ENCODE assay signal across 17 cellular contexts in the genomic region with DNA sequence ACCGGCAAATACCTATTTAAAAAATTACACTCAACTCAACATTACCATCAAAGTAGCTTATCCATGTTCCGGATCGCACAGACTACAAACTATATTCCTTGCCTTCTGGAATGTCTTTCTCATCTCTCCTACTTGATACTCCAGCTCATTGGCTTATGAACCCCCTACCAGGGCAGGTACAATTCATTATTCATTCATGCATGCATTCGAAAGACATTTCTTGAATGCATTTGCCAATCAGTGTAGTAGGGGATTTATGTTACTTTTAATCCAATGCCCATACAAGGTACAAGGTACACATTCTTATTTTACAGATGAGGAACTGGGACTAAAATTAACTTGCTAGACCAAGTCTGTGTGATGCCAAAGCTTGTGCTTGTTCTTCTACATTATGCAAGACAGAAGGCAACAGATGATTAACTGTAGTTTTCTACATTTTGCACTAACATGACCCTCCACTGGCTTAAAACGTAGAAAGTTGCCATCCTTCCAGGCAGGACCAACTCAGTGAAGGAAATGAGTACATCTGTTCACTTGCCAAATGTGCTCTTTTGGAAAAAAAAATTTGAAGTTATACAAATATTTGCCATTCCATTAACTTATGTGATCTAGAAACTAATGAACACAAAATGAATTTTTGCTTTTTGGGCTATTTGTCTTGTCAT. TPM values are rescaled to one million over a fixed set of nuclear protein-coding genes. Genes with fewer than 3 reads are reported as not detected.
DNase-seq lines count a peak whose midpoint lies in the region; FAIRE-seq and TF ChIP-seq lines count a peak whose summit lies in the region.
"Had no signal": no experiment of that assay in that cellular context is flagged by ENCODE, and none has a peak within 500 bp of the region (broad histone marks: within the 10 kb centered on the region; RNA-seq: fewer than 3 reads in every experiment).

No MANE protein-coding gene starts in this region.

- H3K9me3 ChIP-seq in adipocyte (ENCODE audit: control insufficient read depth, low read length) (no peaks in the 10 kb centered on the region), adrenal gland (replicated peaks in 1 of 3) (no peaks in the 10 kb centered on the region)
- H3K9me3 ChIP-seq: suprapubic skin had no signal

- WGBS in adrenal gland, 4 donors, result 79 to 89% (median 85%) methylated on average over 5 of the region's 5 CpGs

- H3K27ac ChIP-seq in adrenal gland, result peak overlapping the region in 1 of 5 donors; percentile 62
- H3K27ac ChIP-seq: suprapubic skin had no signal

- TF ChIP-seq POLR2A in adrenal gland (IDR thresholded peaks at IDR 0.05), result no peak

- intact Hi-C loops in adrenal gland (cut with DNase I), result no loop called here

- H3K4me3 ChIP-seq in adipocyte (ENCODE audit: low read length) (peak overlapping the region; percentile 40), skeletal muscle cell (ENCODE audit: low read depth, low read length) (no peak overlapping the region), adrenal gland (no peak overlapping the region)
- H3K4me3 ChIP-seq: suprapubic skin had no signal

- H3K9ac ChIP-seq in adipocyte (ENCODE audit: low read length), result peak overlapping the region; percentile 36

- no peak for TF ChIP-seq CTCF in adrenal gland (IDR thresholded peaks at IDR 0.05)

- in situ Hi-C loops in ACHN (cut with HindIII; ENCODE audit: low pct_ligation_motif_present, low pct_unique_long_range_greater_than_20kb, low sequenced_read_pairs), result no loop called here

- DNase-seq in ACHN (peak; percentile 58), adipocyte (ENCODE audit: low read depth) (no peak), skeletal muscle cell (ENCODE audit: low read depth) (peak; percentile 36), NCI-H345 treated with DMSO at 0.1 percent for 48 hours (lab: John Stamatoyannopoulos, UW; ENCODE audit: unreplicated experiment) (no peak), A172 (ENCODE audit: low spot score) (no peak), retina (no peak), adrenal gland (no peak)
- DNase-seq: activated CD8-positive, alpha-beta T cell treated with anti-CD3 and anti-CD28 coated beads, Interleukin-2, amount 10 ng/mL, durations not matched to agents 7 days and 5 days; Kasumi-1; NCI-H146; occipital lobe had no signal

- no peaks in the 10 kb centered on the region for H3K27me3 ChIP-seq in adipocyte (replicated peaks; ENCODE audit: control insufficient read depth, insufficient read depth, low read length)
- H3K27me3 ChIP-seq in adrenal gland, result no peaks in the 10 kb centered on the region
- H3K27me3 ChIP-seq: suprapubic skin had no signal

- peaks cover 60% of the 10 kb centered on the region for H3K4me1 ChIP-seq in adipocyte (ENCODE audit: control insufficient read depth, insufficient read depth, low read length)
- peaks cover 0 to 10% of the 10 kb centered on the region in 2 donors for H3K4me1 ChIP-seq in adrenal gland (replicated peaks in 1 of 2)

- peak; percentile 100 for FAIRE-seq in islet of Langerhans (lab: Jason Lieb, UNC)
- FAIRE-seq: astrocyte had no signal

- H3K36me3 ChIP-seq in adipocyte (ENCODE audit: control insufficient read depth, insufficient read depth, low read length, severe bottlenecking), result no peaks in the 10 kb centered on the region
- H3K36me3 ChIP-seq in adrenal gland (replicated peaks in 1 of 2), result no peaks in the 10 kb centered on the region
- H3K36me3 ChIP-seq: suprapubic skin had no signal

RNA-seq across cellular contexts. Expression of gene KCNJ8, which starts 53.7 kb away (rescaled TPM):
- not detected in 2 replicates for total RNA-seq in A172 (2014; rRNA removed; shearing (Covaris generic))
- 10 to 100 TPM; 17.4 to 70.5 (median 34.6) TPM for total RNA-seq in adrenal gland
- polyA plus RNA-seq in adrenal gland, result 10 to 100 TPM in 1 of 3 donors, 1 to 10 TPM in 2; 7.9 to 10.6 (median 9.4) TPM
- total RNA-seq: activated CD8-positive, alpha-beta T cell treated with anti-CD3 and anti-CD28 coated beads, Interleukin-2, amount 10 ng/mL, durations not matched to agents 7 days and 5 days; activated T-helper 17 cell treated with anti-CD3 and anti-CD28 coated beads, Interleukin-2, amount 50 U/mL, for 72 hours; dermis microvascular lymphatic vessel endothelial cell; OCI-LY7 had no signal

Comparison
In these comparisons a context has a peak if more than half of its experiments do, and no peak if none do; other contexts are left out.
1. DNase-seq: peak in ACHN (single experiment) and skeletal muscle cell (single experiment); none in adipocyte (single experiment), NCI-H345 treated with DMSO at 0.1 percent for 48 hours (single experiment), A172 (single experiment), retina (single experiment) and adrenal gland (0 of 7).
2. RNA of gene KCNJ8, which starts 53.7 kb away (total RNA-seq): 17.4 to 70.5 TPM in adrenal gland; not detected in A172; every median in the first group is over 10 times any median in the second.